Comparison of ENCODE assay signal across 16 cellular contexts in the genomic region with DNA sequence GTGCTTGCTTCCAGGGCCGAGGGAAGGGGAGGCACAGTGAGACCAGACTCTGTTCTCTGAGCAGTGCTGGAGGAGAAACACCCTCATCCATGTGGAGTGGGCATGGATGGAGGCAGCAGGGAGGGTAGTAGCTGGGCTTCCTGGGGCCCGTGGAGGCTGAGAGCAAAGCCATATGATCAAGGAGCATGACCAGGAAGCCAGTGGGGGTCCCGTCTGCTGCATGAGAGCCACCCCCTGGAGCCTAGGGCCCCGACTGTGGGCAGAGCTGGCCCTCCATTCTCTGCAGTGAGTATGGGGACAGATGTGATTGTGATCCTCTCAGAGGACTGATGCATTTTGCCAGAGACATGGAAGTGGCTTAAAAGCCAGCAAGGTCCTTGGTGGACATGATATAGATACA.
"Had no signal": no experiment of that assay in that cellular context is flagged by ENCODE, and none has a peak within 500 bp of the region (broad histone marks: within the 10 kb centered on the region; RNA-seq: fewer than 3 reads in every experiment).

No MANE protein-coding gene starts in this region.

- H2AFZ ChIP-seq: hepatocyte had no signal

- H3K9me3 ChIP-seq: psoas muscle, sigmoid colon, thyroid gland, vagina had no signal

- FAIRE-seq: colon had no signal

- H3K36me3 Mint-ChIP-seq: natural killer cell had no signal

- ATAC-seq: activated T-helper 17 cell treated with anti-CD3 and anti-CD28 coated beads, Interleukin-2, amount 50 U/mL, for 72 hours; natural killer cell had no signal

- DNase-seq: activated CD4-positive, CD25-positive, alpha-beta regulatory T cell treated with anti-CD3 and anti-CD28 coated beads, Interleukin-2, amount 50 U/mL, for 72 hours; activated naive CD4-positive, alpha-beta T cell treated with Interleukin-2 at 50 U/mL for 16 hours; anterior cingulate cortex; islet precursor cell; natural killer cell; occipital lobe; psoas muscle; sigmoid colon; stimulated activated CD4-positive, alpha-beta T cell treated with anti-CD3 and anti-CD28 coated beads, Interleukin-12 subunit alpha, Interleukin-12 subunit beta, amount 100 ng/mL, for 4 hours; stimulated activated CD4-positive, alpha-beta T cell treated with anti-CD3 and anti-CD28 coated beads, Interleukin-2, amount 100 ng/mL, for 24 hours; thyroid gland had no signal

- H3K36me3 ChIP-seq: sigmoid colon, thyroid gland, vagina had no signal

- H3K27me3 ChIP-seq: hepatocyte, sigmoid colon, thyroid gland, vagina had no signal

- H3K9me3 Mint-ChIP-seq: activated T-helper 17 cell treated with anti-CD3 and anti-CD28 coated beads, Interleukin-2, amount 50 U/mL, for 72 hours; memory B cell; natural killer cell had no signal

- H3K4me3 Mint-ChIP-seq: activated T-helper 17 cell treated with anti-CD3 and anti-CD28 coated beads, Interleukin-2, amount 50 U/mL, for 72 hours; memory B cell; natural killer cell had no signal

- H3K4me2 ChIP-seq: hepatocyte had no signal

- H3K4me3 ChIP-seq: hepatocyte, psoas muscle, sigmoid colon, thyroid gland, vagina had no signal

- H3K27ac Mint-ChIP-seq: activated T-helper 17 cell treated with anti-CD3 and anti-CD28 coated beads, Interleukin-2, amount 50 U/mL, for 72 hours had no signal

- H3K27ac ChIP-seq: sigmoid colon, thyroid gland, vagina had no signal

- H3K27me3 Mint-ChIP-seq: activated T-helper 17 cell treated with anti-CD3 and anti-CD28 coated beads, Interleukin-2, amount 50 U/mL, for 72 hours; memory B cell had no signal
